In genomic region chr12:61356485-61356884, GRCh38 we compare ENCODE assay signal across 25 cellular contexts.
DNase-seq lines count a peak whose midpoint lies in the region; ATAC-seq, FAIRE-seq and TF ChIP-seq lines count a peak whose summit lies in the region.
"Had no signal": no experiment of that assay in that cellular context is flagged by ENCODE, and none has a peak within 500 bp of the region (broad histone marks: within the 10 kb centered on the region; RNA-seq: fewer than 3 reads in every experiment).

No MANE protein-coding gene starts in this region.

- no peaks in the 10 kb centered on the region for H3K27me3 ChIP-seq in aorta (ENCODE audit: control insufficient read depth in 1 of 2, insufficient read depth in 2 of 2, low read length in 1 of 2)
- H3K27me3 ChIP-seq: BE2C; BLaER1 treated with 17β-estradiol and CSF1 and Interleukin-3, amounts not matched to agents 10 nM and 100 nM had no signal

- ATAC-seq in stimulated activated naive CD8-positive, alpha-beta T cell treated with anti-CD3 and anti-CD28 coated beads, Interleukin-15, amount 100 ng/mL, for 72 hours: peak; percentile 35
- no peak for ATAC-seq in stimulated activated naive CD8-positive, alpha-beta T cell treated with anti-CD3 and anti-CD28 coated beads, Interleukin-15, Interleukin-2, amounts not matched to agents 100 U/mL and 50 U/mL, for 24 hours
- peak; percentile 15 for ATAC-seq in mucosa of descending colon
- ATAC-seq in stimulated activated memory B cell treated with anti-CD40 and anti-IgM and Interleukin-4, amounts not matched to agents 10 μg/mL and 1 μg/mL and 100 μg/mL, for 72 hours: peak; percentile 7
- peak; percentile 62 for ATAC-seq in aorta (ENCODE audit: low FRiP score)
- ATAC-seq: A549 had no signal

- intact Hi-C loops in mucosa of descending colon (cut with DNase I, micrococcal nuclease) (no loop called here), aorta (cut with DNase I) (no loop called here)

- FAIRE-seq in H54 (lab: Jason Lieb, UNC): no peak
- FAIRE-seq: A549, GM12891, GM18507 had no signal

- H3K36me3 ChIP-seq in mucosa of descending colon (ENCODE audit: low read depth) (no peaks in the 10 kb centered on the region), aorta (ENCODE audit: control insufficient read depth in 1 of 2, insufficient read depth in 2 of 2, low read length in 1 of 2) (no peaks in the 10 kb centered on the region)
- H3K36me3 ChIP-seq: BE2C; BLaER1 treated with 17β-estradiol and CSF1 and Interleukin-3, amounts not matched to agents 10 nM and 100 nM had no signal

- no peak overlapping the region for H3K4me3 Mint-ChIP-seq in stimulated activated naive CD8-positive, alpha-beta T cell treated with anti-CD3 and anti-CD28 coated beads, Interleukin-15, amount 100 ng/mL, for 72 hours
- no peak overlapping the region for H3K4me3 Mint-ChIP-seq in stimulated activated memory B cell treated with anti-CD40 and anti-IgM and Interleukin-4, amounts not matched to agents 10 μg/mL and 1 μg/mL and 100 μg/mL, for 72 hours
- H3K4me3 Mint-ChIP-seq: CD14-positive monocyte; CD4-positive, alpha-beta T cell; CD8-positive, alpha-beta memory T cell had no signal

- no peaks in the 10 kb centered on the region for H3K27me3 Mint-ChIP-seq in stimulated activated naive CD8-positive, alpha-beta T cell treated with anti-CD3 and anti-CD28 coated beads, Interleukin-15, amount 100 ng/mL, for 72 hours
- no peaks in the 10 kb centered on the region for H3K27me3 Mint-ChIP-seq in stimulated activated memory B cell treated with anti-CD40 and anti-IgM and Interleukin-4, amounts not matched to agents 10 μg/mL and 1 μg/mL and 100 μg/mL, for 72 hours
- H3K27me3 Mint-ChIP-seq: CD4-positive, alpha-beta T cell; CD8-positive, alpha-beta memory T cell had no signal

- H3K4me1 ChIP-seq in mucosa of descending colon (ENCODE audit: low read depth) (no peaks in the 10 kb centered on the region), aorta (ENCODE audit: control insufficient read depth in 1 of 2, insufficient read depth in 2 of 2, low read length in 2 of 2) (no peaks in the 10 kb centered on the region)
- H3K4me1 ChIP-seq: A549; BE2C; BLaER1 treated with 17β-estradiol and CSF1 and Interleukin-3, amounts not matched to agents 10 nM and 100 nM had no signal

- no peak for TF ChIP-seq CTCF in mucosa of descending colon (IDR thresholded peaks at IDR 0.05)

- no peaks in the 10 kb centered on the region for H3K4me1 Mint-ChIP-seq in stimulated activated naive CD8-positive, alpha-beta T cell treated with anti-CD3 and anti-CD28 coated beads, Interleukin-15, amount 100 ng/mL, for 72 hours
- no peaks in the 10 kb centered on the region for H3K4me1 Mint-ChIP-seq in stimulated activated memory B cell treated with anti-CD40 and anti-IgM and Interleukin-4, amounts not matched to agents 10 μg/mL and 1 μg/mL and 100 μg/mL, for 72 hours
- H3K4me1 Mint-ChIP-seq: CD14-positive monocyte; CD8-positive, alpha-beta memory T cell had no signal

- no peaks in the 10 kb centered on the region for H3K36me3 Mint-ChIP-seq in stimulated activated memory B cell treated with anti-CD40 and anti-IgM and Interleukin-4, amounts not matched to agents 10 μg/mL and 1 μg/mL and 100 μg/mL, for 72 hours
- H3K36me3 Mint-ChIP-seq: CD14-positive monocyte; CD8-positive, alpha-beta memory T cell had no signal

- H3K27ac ChIP-seq in aorta (ENCODE audit: low read depth in 1 of 2, low read length in 2 of 2): no peak overlapping the region
- H3K27ac ChIP-seq: A549; BLaER1 treated with 17β-estradiol and CSF1 and Interleukin-3, amounts not matched to agents 10 nM and 100 nM had no signal

- H3K4me3 ChIP-seq in mucosa of descending colon (no peak overlapping the region), aorta (ENCODE audit: low read length in 2 of 2) (no peak overlapping the region)
- H3K4me3 ChIP-seq: A549; BLaER1 treated with 17β-estradiol and CSF1 and Interleukin-3, amounts not matched to agents 10 nM and 100 nM had no signal

- no peak overlapping the region for H3K27ac Mint-ChIP-seq in stimulated activated naive CD8-positive, alpha-beta T cell treated with anti-CD3 and anti-CD28 coated beads, Interleukin-15, amount 100 ng/mL, for 72 hours
- no peak overlapping the region for H3K27ac Mint-ChIP-seq in stimulated activated memory B cell treated with anti-CD40 and anti-IgM and Interleukin-4, amounts not matched to agents 10 μg/mL and 1 μg/mL and 100 μg/mL, for 72 hours
- H3K27ac Mint-ChIP-seq: CD14-positive monocyte; CD4-positive, alpha-beta T cell; CD8-positive, alpha-beta memory T cell had no signal

- H3K9me3 ChIP-seq in mucosa of descending colon (peaks cover 30% of the 10 kb centered on the region), aorta (ENCODE audit: control insufficient read depth, low read length) (no peaks in the 10 kb centered on the region)
- H3K9me3 ChIP-seq: A549, BE2C had no signal

- no peak for DNase-seq in stimulated activated naive CD8-positive, alpha-beta T cell treated with anti-CD3 and anti-CD28 coated beads, Interleukin-15, amount 100 ng/mL, for 72 hours
- no peak for DNase-seq in stimulated activated naive CD8-positive, alpha-beta T cell treated with anti-CD3 and anti-CD28 coated beads, Interleukin-15, Interleukin-2, amounts not matched to agents 100 U/mL and 50 U/mL, for 24 hours
- DNase-seq in mucosa of descending colon: peak in 1 of 3 donors; percentile 32
- DNase-seq in aorta: peak in 1 of 2 donors; percentile 68
- DNase-seq in activated T-cell treated with anti-CD3 and anti-CD28 coated beads, Interleukin-2, amount 50 U/mL, for 48 hours: no peak
- no peak for DNase-seq in H54 (ENCODE audit: insufficient read length, low spot score)
- no peak for DNase-seq in activated T-cell treated with anti-CD3 and anti-CD28 coated beads for 4 hours
- DNase-seq: 8988T; ACHN; AML-193; BE2C; CD4-positive, alpha-beta T cell; CD8-positive, alpha-beta memory T cell; DMS53; DMS79 treated with DMSO at 0.1 percent for 48 hours; GF-D8; GOT3; H7; HCEC 1CT had no signal

- no peak for TF ChIP-seq POLR2A in H54 (IDR thresholded peaks at IDR 0.05; ENCODE audit: low read depth, low read length)

- 92 to 93% methylated on average over 6 of the region's 6 CpGs for WGBS in aorta, 2 donors

- no peaks in the 10 kb centered on the region for H3K9me3 Mint-ChIP-seq in stimulated activated naive CD8-positive, alpha-beta T cell treated with anti-CD3 and anti-CD28 coated beads, Interleukin-15, amount 100 ng/mL, for 72 hours
- no peaks in the 10 kb centered on the region for H3K9me3 Mint-ChIP-seq in stimulated activated memory B cell treated with anti-CD40 and anti-IgM and Interleukin-4, amounts not matched to agents 10 μg/mL and 1 μg/mL and 100 μg/mL, for 72 hours
